ENCODE assay signal across 8 cellular contexts in the genomic region with DNA sequence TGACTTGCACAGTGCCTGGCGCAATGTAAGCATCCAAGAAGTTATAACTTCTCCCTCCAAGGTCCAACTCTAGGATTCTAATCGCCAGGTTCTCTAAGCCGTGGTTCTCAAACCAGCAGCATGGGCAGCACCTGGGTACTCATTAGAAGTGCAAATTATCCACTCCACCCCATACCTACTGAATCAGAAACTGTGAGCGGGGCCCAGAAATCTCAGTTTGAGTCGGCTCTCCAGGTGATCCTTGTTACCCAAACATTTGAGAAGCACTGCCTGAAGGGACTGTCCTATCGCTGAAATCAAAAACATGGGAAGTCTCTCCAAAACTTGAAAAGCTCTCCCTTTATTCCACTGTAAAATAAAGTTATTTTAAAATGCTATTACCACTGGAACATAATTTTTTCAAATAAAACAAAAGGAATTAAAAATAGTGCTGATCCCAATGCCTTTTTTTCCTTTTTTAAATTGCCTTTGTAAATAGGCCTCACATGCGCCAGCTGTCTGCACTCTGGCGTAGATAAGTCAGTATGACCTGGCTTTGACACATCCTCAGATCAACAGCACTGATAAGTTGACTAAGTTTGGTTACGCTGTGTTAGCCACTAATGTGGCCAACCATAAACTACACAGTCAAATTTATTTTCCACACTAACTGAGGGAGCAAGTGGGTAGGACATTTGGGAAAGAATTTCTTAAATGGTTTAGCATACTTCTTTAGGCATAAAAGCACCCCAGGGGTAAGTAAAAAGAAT. TPM values are rescaled to one million over a fixed set of nuclear protein-coding genes. Genes with fewer than 3 reads are reported as not detected.
A peak's percentile ranks its signal among the peaks of the same experiment; 100 is the strongest.
DNase-seq lines count a peak whose midpoint lies in the region; ATAC-seq and TF ChIP-seq lines count a peak whose summit lies in the region.

No MANE protein-coding gene starts in this region.

- H2BK5ac ChIP-seq in mesenchymal stem cell (ENCODE audit: low read depth, low read length, poor library complexity, severe bottlenecking) = no peak overlapping the region

- H4K91ac ChIP-seq in mesenchymal stem cell (ENCODE audit: low read length) = no peak overlapping the region

- no peak overlapping the region for H2BK15ac ChIP-seq in mesenchymal stem cell (ENCODE audit: low read depth, poor library complexity, severe bottlenecking)

- H3K9me3 Mint-ChIP-seq in activated naive CD4-positive, alpha-beta T cell treated with anti-CD3 and anti-CD28 coated beads, Interleukin-2, amount 50 U/mL, for 24 hours = no peaks in the 10 kb centered on the region

- H3K14ac ChIP-seq in mesenchymal stem cell (ENCODE audit: low read length in 2 of 2) = no peak overlapping the region

- H2BK120ac ChIP-seq in mesenchymal stem cell (ENCODE audit: low read depth, low read length) = no peak overlapping the region

- H3K18ac ChIP-seq in mesenchymal stem cell (ENCODE audit: low read depth in 1 of 2, low read length in 2 of 2) = no peak overlapping the region

- no peak for TF ChIP-seq CTCF in dorsolateral prefrontal cortex (IDR thresholded peaks at IDR 0.05 in 54 of 56, conservative IDR thresholded peaks at IDR 0.05 in 2 of 56; ENCODE audit: low read depth in 1 of 56, partially characterized antibody in 56 of 56)

- H3K36me3 ChIP-seq in mesenchymal stem cell (ENCODE audit: control insufficient read depth in 1 of 2, insufficient read depth in 2 of 2, low read depth in 1 of 2, low read length in 2 of 2) = no peaks in the 10 kb centered on the region
- no peaks in the 10 kb centered on the region for H3K36me3 ChIP-seq in HAP-1 (replicated peaks)

- no peak overlapping the region for H3K27ac ChIP-seq in mesenchymal stem cell (ENCODE audit: low read length, poor library complexity, severe bottlenecking)
- no peak overlapping the region for H3K27ac ChIP-seq in dorsolateral prefrontal cortex

- peak overlapping the region; percentile 4 for H3K4me3 ChIP-seq in Jurkat, Clone E6-1 (ENCODE audit: low read length)
- no peak overlapping the region for H3K4me3 ChIP-seq in mesenchymal stem cell (ENCODE audit: insufficient read depth in 1 of 2, low read depth in 1 of 2, low read length in 2 of 2)
- no peak overlapping the region for H3K4me3 ChIP-seq in dorsolateral prefrontal cortex
- no peak overlapping the region for H3K4me3 ChIP-seq in HAP-1

- no peak overlapping the region for H2AK5ac ChIP-seq in mesenchymal stem cell (ENCODE audit: low read length, severe bottlenecking)

- H3K9me3 ChIP-seq in mesenchymal stem cell (ENCODE audit: control insufficient read depth, low read length) (no peaks in the 10 kb centered on the region), HAP-1 (no peaks in the 10 kb centered on the region)

- H3K27me3 ChIP-seq in mesenchymal stem cell (ENCODE audit: control insufficient read depth in 1 of 2, insufficient read depth in 1 of 2, low read length in 2 of 2) (no peaks in the 10 kb centered on the region), dorsolateral prefrontal cortex (no peaks in the 10 kb centered on the region), HAP-1 (ENCODE audit: low read depth) (no peaks in the 10 kb centered on the region)

- DNase-seq in EH (ENCODE audit: low read depth) = peak; percentile 90
- DNase-seq in Jurkat, Clone E6-1 (ENCODE audit: low read depth, low spot score) = peak; percentile 90
- peak; percentile 72 for DNase-seq in mesenchymal stem cell
- DNase-seq in NCI-H2171 (lab: John Stamatoyannopoulos, UW) = no peak
- no peak for DNase-seq in dorsolateral prefrontal cortex
- no peak for DNase-seq in HAP-1 (ENCODE audit: low spot score in 2 of 2)

- H3K4me2 ChIP-seq in mesenchymal stem cell (ENCODE audit: low read length, poor library complexity, severe bottlenecking) = no peak overlapping the region

- H4K8ac ChIP-seq in mesenchymal stem cell (ENCODE audit: low read length) = no peak overlapping the region

- ATAC-seq in HG03095 (IDR thresholded peaks at IDR 0.05; ENCODE audit: unreplicated experiment) = no peak

- H3K4me1 ChIP-seq in mesenchymal stem cell (ENCODE audit: control insufficient read depth, insufficient read depth, low read depth, low read length) = no peaks in the 10 kb centered on the region
- H3K4me1 ChIP-seq in HAP-1 = no peaks in the 10 kb centered on the region

- H3K4ac ChIP-seq in mesenchymal stem cell (ENCODE audit: low read depth in 1 of 2, low read length in 2 of 2) = no peak overlapping the region

- 57% methylated on average over 7 of the region's 9 CpGs for WGBS in mesenchymal stem cell

- H3K23ac ChIP-seq in mesenchymal stem cell (ENCODE audit: low read length in 2 of 2) = no peak overlapping the region

- in situ Hi-C loops in HAP-1 (cut with MboI; ENCODE audit: low sequenced_read_pairs) = loop anchor here (25.0 kb wide), 2 partner anchors 205 to 880 kb away; partner anchors contain the start of gene RNF141

- no peak overlapping the region for H2BK12ac ChIP-seq in mesenchymal stem cell (ENCODE audit: low read length in 2 of 2)

- H3K27ac Mint-ChIP-seq in activated naive CD4-positive, alpha-beta T cell treated with anti-CD3 and anti-CD28 coated beads, Interleukin-2, amount 50 U/mL, for 24 hours = peak overlapping the region; percentile 57

- no peaks in the 10 kb centered on the region for H3K79me1 ChIP-seq in mesenchymal stem cell (replicated peaks; ENCODE audit: low read length, poor library complexity, severe bottlenecking)

- intact Hi-C loops in dorsolateral prefrontal cortex (cut with DNase I) = no loop called here

- H3K4me3 Mint-ChIP-seq in activated naive CD4-positive, alpha-beta T cell treated with anti-CD3 and anti-CD28 coated beads, Interleukin-2, amount 50 U/mL, for 24 hours = no peak overlapping the region

- H3K4me1 Mint-ChIP-seq in activated naive CD4-positive, alpha-beta T cell treated with anti-CD3 and anti-CD28 coated beads, Interleukin-2, amount 50 U/mL, for 24 hours = peaks cover 29% of the 10 kb centered on the region

- no peaks in the 10 kb centered on the region for H3K36me3 Mint-ChIP-seq in activated naive CD4-positive, alpha-beta T cell treated with anti-CD3 and anti-CD28 coated beads, Interleukin-2, amount 50 U/mL, for 24 hours

- H3K9ac ChIP-seq in mesenchymal stem cell (ENCODE audit: low read length) = no peak overlapping the region

- H3K27me3 Mint-ChIP-seq in activated naive CD4-positive, alpha-beta T cell treated with anti-CD3 and anti-CD28 coated beads, Interleukin-2, amount 50 U/mL, for 24 hours = no peaks in the 10 kb centered on the region

- no peak overlapping the region for H2AFZ ChIP-seq in mesenchymal stem cell (ENCODE audit: low read depth, low read length)

RNA-seq across cellular contexts. Expression of gene CTR9, which starts 8.4 kb away (rescaled TPM):
- 39.4 TPM for polyA plus RNA-seq in Jurkat, Clone E6-1 (2012; ENCODE audit: insufficient read depth, insufficient read length)
- 25.8 TPM for polyA plus RNA-seq in mesenchymal stem cell (2013, experiment 1 of 2)
- polyA plus RNA-seq in mesenchymal stem cell (2013, experiment 2 of 2) = 25.4 TPM
- 10 to 100 TPM; 20.3 to 43.5 (median 27.9) TPM for total RNA-seq in dorsolateral prefrontal cortex

RNA-seq across cellular contexts. Expression of gene IRAG1, which starts 49.1 kb away (rescaled TPM):
- polyA plus RNA-seq in Jurkat, Clone E6-1 (2012; ENCODE audit: insufficient read depth, insufficient read length) = not detected
- 21.1 TPM for polyA plus RNA-seq in mesenchymal stem cell (2013, experiment 1 of 2)
- polyA plus RNA-seq in mesenchymal stem cell (2013, experiment 2 of 2) = 20.4 TPM
- total RNA-seq in dorsolateral prefrontal cortex = 100 to 1,000 TPM in 18 of 120 experiments, 10 to 100 TPM in 102; 39.1 to 210 (median 73.5) TPM

Comparison
In these comparisons a context has a peak if more than half of its experiments do, and no peak if none do; other contexts are left out.
1. DNase-seq: peak in EH (single experiment), Jurkat, Clone E6-1 (single experiment) and mesenchymal stem cell (single experiment); none in NCI-H2171 (single experiment), dorsolateral prefrontal cortex (0 of 10) and HAP-1 (0 of 2).